Comparison of ENCODE assay signal across 10 cellular contexts in genomic region chr2:85600951-85601770, GRCh38. TPM values are rescaled to one million over a fixed set of nuclear protein-coding genes. Genes with fewer than 3 reads are reported as not detected.
A peak's percentile ranks its signal among the peaks of the same experiment; 100 is the strongest.
DNase-seq lines count a peak whose midpoint lies in the region; FAIRE-seq and TF ChIP-seq lines count a peak whose summit lies in the region.
"Had no signal": no experiment of that assay in that cellular context is flagged by ENCODE, and none has a peak within 500 bp of the region (broad histone marks: within the 10 kb centered on the region; RNA-seq: fewer than 3 reads in every experiment).

No MANE protein-coding gene starts in this region.

- TF ChIP-seq CTCF in bronchial epithelial cell (IDR thresholded peaks at IDR 0.05; ENCODE audit: insufficient read depth, low read length, severe bottlenecking) (no peak), transverse colon (IDR thresholded peaks at IDR 0.05) (no peak)

- FAIRE-seq in bronchial epithelial cell (lab: Jason Lieb, UNC): no peak
- FAIRE-seq: G401.6 had no signal

- in situ Hi-C loops in transverse colon (cut with MboI; ENCODE audit: low pct_ligation_motif_present in 1 of 4, low pct_unique_long_range_greater_than_20kb in 1 of 4, low sequenced_read_pairs in 3 of 4): no loop called here

- intact Hi-C loops in transverse colon (cut with DNase I; ENCODE audit: low total_unique reads): no loop called here

- peak overlapping the region; percentile 85 for H3K4me3 Mint-ChIP-seq in activated naive CD4-positive, alpha-beta T cell treated with anti-CD3 and anti-CD28 coated beads, Interleukin-2, amount 50 U/mL, for 24 hours

- no peak overlapping the region for H2BK5ac ChIP-seq in mesendoderm (ENCODE audit: low read length)

- H4K8ac ChIP-seq in mesendoderm (ENCODE audit: low read depth, low read length): no peak overlapping the region

- H3K27ac ChIP-seq in mesendoderm (ENCODE audit: low read depth, low read length): no peak overlapping the region
- peak overlapping the region; percentile 89 to 95 (median 92) for H3K27ac ChIP-seq in transverse colon

- no peak overlapping the region for H3K18ac ChIP-seq in mesendoderm (ENCODE audit: low read length)

- H3K4me3 ChIP-seq in bronchial epithelial cell (ENCODE audit: low read depth, low read length) (peak overlapping the region; percentile 49), mesendoderm (ENCODE audit: low read length) (no peak overlapping the region), transverse colon (peak overlapping the region in 3 of 4 donors; percentile 79 to 87 (median 81))

- H3K23ac ChIP-seq in mesendoderm (ENCODE audit: low read length): no peak overlapping the region

- H3K4me1 ChIP-seq in mesendoderm (ENCODE audit: control insufficient read depth, low read depth, low read length) (peaks cover 4% of the 10 kb centered on the region), transverse colon (peaks cover 27 to 42% (median 38%) of the 10 kb centered on the region in 4 donors)

- no peak overlapping the region for H2BK120ac ChIP-seq in mesendoderm (ENCODE audit: low read depth, low read length)

- no peaks in the 10 kb centered on the region for H3K9me3 ChIP-seq in transverse colon

- H3K27me3 ChIP-seq in bronchial epithelial cell (ENCODE audit: control insufficient read depth, insufficient read depth, low read length): no peaks in the 10 kb centered on the region
- no peaks in the 10 kb centered on the region for H3K27me3 ChIP-seq in mesendoderm (ENCODE audit: insufficient read depth, low read length, poor library complexity)
- H3K27me3 ChIP-seq in transverse colon: no peaks in the 10 kb centered on the region

- no CpG with 5 or more reads among the region's 6 CpGs for WGBS in mesendoderm (ENCODE audit: extremely low coverage, insufficient coverage, low lambda C conversion rate)
- WGBS in transverse colon (ENCODE audit: low coverage in 1 of 2), 2 donors: 80% methylated on average over 6 of the region's 6 CpGs; no CpG with 5 or more reads in 1 of the 2 donors

- no peak for TF ChIP-seq POLR2A in transverse colon (IDR thresholded peaks at IDR 0.05)

- peaks cover 41% of the 10 kb centered on the region for H3K4me1 Mint-ChIP-seq in activated naive CD4-positive, alpha-beta T cell treated with anti-CD3 and anti-CD28 coated beads, Interleukin-2, amount 50 U/mL, for 24 hours

- H3K36me3 Mint-ChIP-seq in activated naive CD4-positive, alpha-beta T cell treated with anti-CD3 and anti-CD28 coated beads, Interleukin-2, amount 50 U/mL, for 24 hours: no peaks in the 10 kb centered on the region

- no peak overlapping the region for H4K5ac ChIP-seq in mesendoderm (ENCODE audit: low read length)

- H3K4me2 ChIP-seq in mesendoderm (ENCODE audit: low read length): no peak overlapping the region

- H3K4ac ChIP-seq in mesendoderm (ENCODE audit: low read depth, low read length): no peak overlapping the region

- H3K79me1 ChIP-seq in mesendoderm (ENCODE audit: low read length): peaks cover 24% of the 10 kb centered on the region

- no peak for TF ChIP-seq EP300 in transverse colon (IDR thresholded peaks at IDR 0.05; ENCODE audit: low read depth)

- no peaks in the 10 kb centered on the region for H3K27me3 Mint-ChIP-seq in activated naive CD4-positive, alpha-beta T cell treated with anti-CD3 and anti-CD28 coated beads, Interleukin-2, amount 50 U/mL, for 24 hours

- H3K79me2 ChIP-seq in mesendoderm (ENCODE audit: control insufficient read depth, insufficient read depth, low read length): peaks cover 14% of the 10 kb centered on the region

- H3K36me3 ChIP-seq in bronchial epithelial cell (ENCODE audit: control insufficient read depth, insufficient read depth, low read length) (peaks cover 12% of the 10 kb centered on the region), mesendoderm (ENCODE audit: control insufficient read depth, insufficient read depth, low read length) (peaks cover 10% of the 10 kb centered on the region), transverse colon (peaks cover 0 to 6% (median 0%) of the 10 kb centered on the region in 4 donors)

- H2AK5ac ChIP-seq in mesendoderm (ENCODE audit: low read length): no peak overlapping the region

- DNase-seq in activated naive CD4-positive, alpha-beta T cell treated with anti-CD3 and anti-CD28 coated beads, Interleukin-2, amount 50 U/mL, for 16 hours: no peak
- no peak for DNase-seq in bronchial epithelial cell (ENCODE audit: low read depth)
- no peak for DNase-seq in mesendoderm
- no peak for DNase-seq in transverse colon
- DNase-seq in stimulated activated CD4-positive, alpha-beta T cell treated with anti-CD3 and anti-CD28 coated beads, Interleukin-1b, Interleukin-23, amount 100 ng/mL, for 48 hours: no peak
- no peak for DNase-seq in NCI-H1092 (lab: John Stamatoyannopoulos, UW)
- no peak for DNase-seq in NCI-H2227 (lab: John Stamatoyannopoulos, UW; ENCODE audit: unreplicated experiment)
- DNase-seq: cortex of kidney had no signal

- H3K9ac ChIP-seq in mesendoderm (ENCODE audit: low read length): peak overlapping the region; percentile 92

- H3K56ac ChIP-seq in mesendoderm (ENCODE audit: low read length): peak overlapping the region; percentile 98

- H3K9me3 Mint-ChIP-seq in activated naive CD4-positive, alpha-beta T cell treated with anti-CD3 and anti-CD28 coated beads, Interleukin-2, amount 50 U/mL, for 24 hours: no peaks in the 10 kb centered on the region

- H3K27ac Mint-ChIP-seq in activated naive CD4-positive, alpha-beta T cell treated with anti-CD3 and anti-CD28 coated beads, Interleukin-2, amount 50 U/mL, for 24 hours: peak overlapping the region; percentile 87

- no peak overlapping the region for H2BK15ac ChIP-seq in mesendoderm (replicated peaks; ENCODE audit: low read depth)

RNA-seq across cellular contexts. Expression of gene TMEM150A, which starts 1.3 kb away (rescaled TPM):
- total RNA-seq in bronchial epithelial cell (8.3 and 9.2 TPM in 2 replicates), transverse colon (10 to 100 TPM in 2 of 4 donors, 1 to 10 TPM in 2; 5.2 to 21.7 (median 12.8) TPM)
- 19.3 TPM for polyA plus RNA-seq in mesendoderm (2013, experiment 1 of 2)
- 18.8 TPM for polyA plus RNA-seq in mesendoderm (2013, experiment 2 of 2)

RNA-seq across cellular contexts. Expression of gene RNF181, which starts 5.6 kb away (rescaled TPM):
- 240 and 318 TPM in 2 replicates for total RNA-seq in bronchial epithelial cell
- 212 TPM for polyA plus RNA-seq in mesendoderm (2013, experiment 1 of 2)
- polyA plus RNA-seq in mesendoderm (2013, experiment 2 of 2): 210 TPM
- total RNA-seq in transverse colon: 100 to 1,000 TPM in 3 of 4 donors, 10 to 100 TPM in 1; 23.9 to 164 (median 141) TPM

RNA-seq across cellular contexts. Expression of gene C2orf68, which starts 10.7 kb away (rescaled TPM):
- 9.5 and 18.8 TPM in 2 replicates for total RNA-seq in bronchial epithelial cell
- polyA plus RNA-seq in mesendoderm (2013, experiment 1 of 2): 53.1 TPM
- polyA plus RNA-seq in mesendoderm (2013, experiment 2 of 2): 53.9 TPM
- total RNA-seq in transverse colon: 10 to 100 TPM; 17.7 to 24.8 (median 18.6) TPM

RNA-seq across cellular contexts. Expression of gene USP39, which starts 14.8 kb away (rescaled TPM):
- total RNA-seq in bronchial epithelial cell (26.8 and 32.4 TPM in 2 replicates), transverse colon (100 to 1,000 TPM in 2 of 4 donors, 10 to 100 TPM in 2; 46.7 to 138 (median 102) TPM)
- 77.6 TPM for polyA plus RNA-seq in mesendoderm (2013, experiment 1 of 2)
- polyA plus RNA-seq in mesendoderm (2013, experiment 2 of 2): 77.7 TPM

RNA-seq across cellular contexts. Expression of gene VAMP5, which starts 16.9 kb away (rescaled TPM):
- total RNA-seq in bronchial epithelial cell (4.5 and 5.5 TPM in 2 replicates), transverse colon (10 to 100 TPM in 2 of 4 donors, 1 to 10 TPM in 1, not detected in 1; 9.4 to 26.9 (median 17.1) TPM)
- 15.9 TPM for polyA plus RNA-seq in mesendoderm (2013, experiment 1 of 2)
- 14.8 TPM for polyA plus RNA-seq in mesendoderm (2013, experiment 2 of 2)
